Comparison of ENCODE assay signal across 25 cellular contexts in genomic region chr6:31037169-31037568, GRCh38. TPM values are rescaled to one million over a fixed set of nuclear protein-coding genes. Genes with fewer than 3 reads are reported as not detected.
DNase-seq lines count a peak whose midpoint lies in the region; ATAC-seq, FAIRE-seq and TF ChIP-seq lines count a peak whose summit lies in the region.
"Had no signal": no experiment of that assay in that cellular context is flagged by ENCODE, and none has a peak within 500 bp of the region (broad histone marks: within the 10 kb centered on the region; RNA-seq: fewer than 3 reads in every experiment).

No MANE protein-coding gene starts in this region.

- no peak overlapping the region for H3K4ac ChIP-seq in neuronal stem cell (ENCODE audit: low read length)

- H3K27me3 ChIP-seq in neuronal stem cell (ENCODE audit: control insufficient read depth in 3 of 3, insufficient read depth in 3 of 3, low read depth in 1 of 3, low read length in 3 of 3) (no peaks in the 10 kb centered on the region), thyroid gland (no peaks in the 10 kb centered on the region), endodermal cell (ENCODE audit: control insufficient read depth, insufficient read depth, low read length, poor library complexity, severe bottlenecking) (no peaks in the 10 kb centered on the region)
- H3K27me3 ChIP-seq: upper lobe of left lung had no signal

- peak overlapping the region; percentile 15 for H4K91ac ChIP-seq in neuronal stem cell (ENCODE audit: low read depth, low read length, poor library complexity)

- H2AK5ac ChIP-seq in neuronal stem cell (ENCODE audit: low read depth, low read length) = peak overlapping the region; percentile 53

- no peak overlapping the region for H4K8ac ChIP-seq in neuronal stem cell (ENCODE audit: low read depth, low read length)

- no peak overlapping the region for H2BK15ac ChIP-seq in neuronal stem cell (ENCODE audit: low read length)

- no peak overlapping the region for H3K27ac Mint-ChIP-seq in endodermal cell
- H3K27ac Mint-ChIP-seq: CD4-positive, CD25-positive, alpha-beta regulatory T cell; HFFc6; memory B cell; naive B cell had no signal

- H3K9me3 ChIP-seq in neuronal stem cell (replicated peaks in 1 of 2; ENCODE audit: control insufficient read depth in 2 of 2, insufficient read depth in 1 of 2, low read depth in 1 of 2, low read length in 2 of 2) (no peaks in the 10 kb centered on the region), thyroid gland (no peaks in the 10 kb centered on the region), endodermal cell (ENCODE audit: control insufficient read depth, low read length) (no peaks in the 10 kb centered on the region)
- H3K9me3 ChIP-seq: upper lobe of left lung had no signal

- intact Hi-C loops in thyroid gland (cut with DNase I) = no loop called here

- H3K4me1 Mint-ChIP-seq in endodermal cell = peaks cover 2% of the 10 kb centered on the region
- H3K4me1 Mint-ChIP-seq: CD4-positive, CD25-positive, alpha-beta regulatory T cell; memory B cell had no signal

- no peak overlapping the region for H3K23ac ChIP-seq in neuronal stem cell (ENCODE audit: low read depth, low read length, poor library complexity)

- TF ChIP-seq CTCF in thyroid gland (IDR thresholded peaks at IDR 0.05) = no peak
- no peak for TF ChIP-seq CTCF in endodermal cell (conservative IDR thresholded peaks at IDR 0.05)

- H3K4me1 ChIP-seq in neuronal stem cell (ENCODE audit: control insufficient read depth in 2 of 2, insufficient read depth in 1 of 2, low read depth in 1 of 2, low read length in 2 of 2) = peaks cover 0 to 5% of the 10 kb centered on the region in 2 donors
- peaks cover 17 to 19% of the 10 kb centered on the region in 2 donors for H3K4me1 ChIP-seq in thyroid gland
- H3K4me1 ChIP-seq in endodermal cell (ENCODE audit: control insufficient read depth, insufficient read depth, low read length) = no peaks in the 10 kb centered on the region
- H3K4me1 ChIP-seq: upper lobe of left lung had no signal

- H2BK5ac ChIP-seq in neuronal stem cell (ENCODE audit: low read length) = no peak overlapping the region

- H3K9ac ChIP-seq in neuronal stem cell (ENCODE audit: low read depth, low read length, poor library complexity) (no peak overlapping the region), endodermal cell (ENCODE audit: extremely low read depth, low read length, poor library complexity, severe bottlenecking) (no peak overlapping the region)

- H2AFZ ChIP-seq in neuronal stem cell (ENCODE audit: low read length) = no peak overlapping the region

- no peak overlapping the region for H2BK12ac ChIP-seq in neuronal stem cell (ENCODE audit: low read length)

- peak; percentile 52 for FAIRE-seq in HTR-8/SVneo (lab: Jason Lieb, UNC)
- FAIRE-seq: D721Med, small intestine had no signal

- H3K9me3 Mint-ChIP-seq in endodermal cell = no peaks in the 10 kb centered on the region
- H3K9me3 Mint-ChIP-seq: HFFc6, memory B cell, naive B cell had no signal

- no peak overlapping the region for H3K18ac ChIP-seq in neuronal stem cell (ENCODE audit: low read length)

- H3K36me3 ChIP-seq in neuronal stem cell (replicated peaks in 1 of 2; ENCODE audit: control insufficient read depth in 2 of 2, insufficient read depth in 2 of 2, low read length in 2 of 2) (no peaks in the 10 kb centered on the region), thyroid gland (no peaks in the 10 kb centered on the region), endodermal cell (ENCODE audit: control insufficient read depth, insufficient read depth, low read length) (no peaks in the 10 kb centered on the region)
- H3K36me3 ChIP-seq: upper lobe of left lung had no signal

- no peak overlapping the region for H3K4me3 Mint-ChIP-seq in endodermal cell
- H3K4me3 Mint-ChIP-seq: CD4-positive, CD25-positive, alpha-beta regulatory T cell; HFFc6; memory B cell; naive B cell had no signal

- no peak overlapping the region for H3K4me3 ChIP-seq in neuronal stem cell (ENCODE audit: low read length in 2 of 2)
- H3K4me3 ChIP-seq in thyroid gland (replicated peaks in 1 of 3) = no peak overlapping the region
- no peak overlapping the region for H3K4me3 ChIP-seq in endodermal cell (ENCODE audit: low read length)
- H3K4me3 ChIP-seq: upper lobe of left lung had no signal

- no peak overlapping the region for H2BK120ac ChIP-seq in neuronal stem cell (ENCODE audit: low read depth, low read length)

- H3K14ac ChIP-seq in neuronal stem cell (ENCODE audit: low read length) = no peak overlapping the region

- no CpG with 5 or more reads among the region's 7 CpGs for WGBS in neuronal stem cell (ENCODE audit: extremely low coverage in 2 of 2, insufficient read length in 2 of 2, insufficient replicate concordance in 1 of 2), 2 donors
- WGBS in thyroid gland, 2 donors = 82 to 94% methylated on average over 6 to 7 of the region's 7 CpGs
- 88 to 94% methylated on average over 7 of the region's 7 CpGs for WGBS in endodermal cell (ENCODE audit: insufficient coverage in 1 of 2, insufficient read length in 1 of 2), 2 experiments

- DNase-seq in HTR-8/SVneo (ENCODE audit: insufficient read length, low spot score) (no peak), neuronal stem cell (ENCODE audit: low spot score) (no peak), thyroid gland (peak in 1 of 2 donors; percentile 15), endodermal cell (no peak), GM19238 (ENCODE audit: insufficient read length, low spot score) (no peak)
- DNase-seq: activated CD4-positive, alpha-beta T cell treated with anti-CD3 and anti-CD28 coated beads for 48 hours; activated CD8-positive, alpha-beta memory T cell treated with anti-CD3 and anti-CD28 coated beads for 24 hours; activated gamma-delta T cell; CD4-positive, CD25-positive, alpha-beta regulatory T cell; GOT3; hippocampal formation; left colon; naive B cell; NCI-H446 treated with DMSO at 0.1 percent for 48 hours; nucleus accumbens; small intestine; stimulated activated CD4-positive, alpha-beta T cell treated with anti-CD3 and anti-CD28 coated beads, Interleukin-1b, Interleukin-23, amount 100 ng/mL, for 48 hours had no signal

- no peaks in the 10 kb centered on the region for H3K79me1 ChIP-seq in neuronal stem cell (ENCODE audit: low read depth, low read length)

- no peaks in the 10 kb centered on the region for H3K36me3 Mint-ChIP-seq in endodermal cell (ENCODE audit: low read depth)
- H3K36me3 Mint-ChIP-seq: CD4-positive, CD25-positive, alpha-beta regulatory T cell had no signal

- no peak overlapping the region for H3K4me2 ChIP-seq in neuronal stem cell (ENCODE audit: insufficient read depth, low read length, poor library complexity, severe bottlenecking)

- no peak for TF ChIP-seq POLR2A in thyroid gland (IDR thresholded peaks at IDR 0.05)

- no peak for ATAC-seq in GM18498 (IDR thresholded peaks at IDR 0.05; ENCODE audit: unreplicated experiment)
- ATAC-seq: left colon had no signal

- peaks cover 9% of the 10 kb centered on the region for H3K27me3 Mint-ChIP-seq in endodermal cell (ENCODE audit: insufficient read depth)

- peak overlapping the region; percentile 54 for H3K27ac ChIP-seq in cingulate gyrus (ENCODE audit: low read depth, low read length)
- no peak overlapping the region for H3K27ac ChIP-seq in neuronal stem cell (replicated peaks; ENCODE audit: low read length)
- peak overlapping the region; percentile 44 to 49 (median 47) for H3K27ac ChIP-seq in thyroid gland
- H3K27ac ChIP-seq in endodermal cell (ENCODE audit: low read depth, low read length) = no peak overlapping the region
- H3K27ac ChIP-seq: VCaP had no signal

RNA-seq across cellular contexts. Expression of gene MUC22, which starts 26.9 kb away (rescaled TPM):
- polyA plus RNA-seq in neuronal stem cell (2013, experiment 1 of 2) = not detected
- not detected for polyA plus RNA-seq in neuronal stem cell (2013, experiment 2 of 2)
- total RNA-seq in thyroid gland = not detected
- not detected for total RNA-seq in endodermal cell
- not detected for polyA plus RNA-seq in endodermal cell (2013, experiment 1 of 2)
- polyA plus RNA-seq in endodermal cell (2013, experiment 2 of 2) = not detected
- total RNA-seq: CD4-positive, CD25-positive, alpha-beta regulatory T cell; fibroblast of villous mesenchyme; HFFc6; left colon had no signal
- polyA plus RNA-seq: CD4-positive, CD25-positive, alpha-beta regulatory T cell; small intestine had no signal

RNA-seq across cellular contexts. Expression of gene MUC21, which starts 53.7 kb away (rescaled TPM):
- not detected for polyA plus RNA-seq in neuronal stem cell (2013, experiment 1 of 2)
- polyA plus RNA-seq in neuronal stem cell (2013, experiment 2 of 2) = 0.01 TPM
- total RNA-seq in thyroid gland (not detected), endodermal cell (not detected)
- not detected for polyA plus RNA-seq in endodermal cell (2013, experiment 1 of 2)
- polyA plus RNA-seq in endodermal cell (2013, experiment 2 of 2) = not detected
- total RNA-seq: CD4-positive, CD25-positive, alpha-beta regulatory T cell; fibroblast of villous mesenchyme; HFFc6; left colon had no signal
- polyA plus RNA-seq: CD4-positive, CD25-positive, alpha-beta regulatory T cell had no signal

Comparison
In these comparisons a context has a peak if more than half of its experiments do, and no peak if none do; other contexts are left out.
1. H3K27ac ChIP-seq: peak in cingulate gyrus (single experiment) and thyroid gland (3 of 3); none in neuronal stem cell (single experiment) and endodermal cell (single experiment).